1 cellular context compared by ENCODE assay signal in genomic region chr3:27559835-27560234, GRCh38.
TF ChIP-seq lines count a peak whose summit lies in the region.

No MANE protein-coding gene starts in this region.

TF ChIP-seq in GM23338, 12 proteins besides CTCF, POLR2A, EP300 and RAD21 (continued from another document):
- no peak for TF ChIP-seq ZNF462 (CRISPR knock-in tag; IDR thresholded peaks at IDR 0.05)
- TF ChIP-seq NANOG (IDR thresholded peaks at IDR 0.05; ENCODE audit: borderline replicate concordance) = no peak
- TF ChIP-seq ZNF331 (CRISPR knock-in tag; IDR thresholded peaks at IDR 0.05; ENCODE audit: low read depth) = no peak
- no peak for TF ChIP-seq EZH2phosphoT487 (IDR thresholded peaks at IDR 0.05; ENCODE audit: unreplicated experiment)
- no peak for TF ChIP-seq ZNF114 (CRISPR knock-in tag; IDR thresholded peaks at IDR 0.05)
- TF ChIP-seq CREB1 (CRISPR knock-in tag; IDR thresholded peaks at IDR 0.05; ENCODE audit: low read depth) = no peak
TF ChIP-seq in GM23338: peak in this region for 0.
